ENCODE assay signal across 16 cellular contexts in the genomic region with DNA sequence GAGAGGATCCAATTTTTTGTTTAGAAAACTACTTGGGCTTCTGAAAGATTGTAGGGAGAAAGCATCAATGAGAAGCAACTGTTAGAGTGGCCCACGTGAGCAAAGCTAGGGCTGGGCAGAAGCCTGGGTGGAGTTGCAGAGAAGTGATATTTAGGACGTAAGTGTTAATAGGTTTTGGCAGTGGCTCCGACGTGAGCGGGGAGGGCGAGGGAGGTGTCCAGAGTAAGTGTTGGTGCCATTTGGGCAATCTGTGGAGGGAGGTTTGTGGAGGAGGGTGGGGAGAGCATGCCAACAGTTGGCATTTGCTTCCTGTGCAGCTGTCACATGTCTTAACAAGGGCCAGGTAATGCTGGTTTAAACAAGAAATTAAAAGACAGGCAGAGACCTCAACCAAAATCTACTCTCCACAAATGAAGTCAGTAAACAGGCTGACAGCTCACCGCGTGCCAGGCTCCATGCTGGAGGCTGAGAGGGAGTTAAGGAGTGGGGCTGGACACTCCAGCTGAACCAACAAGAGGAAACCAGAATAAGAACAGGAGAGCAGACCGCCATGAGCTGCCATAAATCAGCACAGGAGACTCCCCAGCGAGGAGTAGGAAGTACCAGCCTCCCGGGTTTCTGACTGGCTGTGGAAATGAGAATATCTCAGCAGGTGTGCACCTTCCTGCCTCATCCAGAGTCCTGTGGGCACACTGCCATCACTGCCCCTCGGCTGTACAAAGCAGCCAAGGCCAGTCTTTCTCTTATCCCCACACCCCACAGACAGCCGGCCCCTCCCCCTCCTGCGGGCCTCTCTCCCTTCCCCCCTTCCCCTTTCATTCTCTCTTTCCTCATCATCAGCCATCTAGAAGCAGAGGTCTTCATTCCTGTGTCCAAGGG.
DNase-seq lines count a peak whose midpoint lies in the region; ATAC-seq lines count a peak whose summit lies in the region.
"Had no signal": no experiment of that assay in that cellular context is flagged by ENCODE, and none has a peak within 500 bp of the region (broad histone marks: within the 10 kb centered on the region; RNA-seq: fewer than 3 reads in every experiment).

No MANE protein-coding gene starts in this region.

- DNase-seq in KBM-7 (peak; percentile 25), NCI-H1417 treated with DMSO at 0.1 percent for 48 hours (lab: John Stamatoyannopoulos, UW) (peak; percentile 45), RPMI8226 (peak; percentile 29), myocyte (ENCODE audit: low read depth) (peak; percentile 69), NCI-H2107 (lab: John Stamatoyannopoulos, UW) (no peak)
- DNase-seq: activated CD4-positive, alpha-beta T cell treated with anti-CD3 and anti-CD28 coated beads, Interleukin-2, amount 50 U/mL, for 4 hours; activated naive CD8-positive, alpha-beta T cell treated with anti-CD3 and anti-CD28 coated beads, Interleukin-2, amount 50 U/mL, for 24 hours; MM.1S; NCI-H226; Peyer's patch; right lobe of liver; stimulated activated CD4-positive, alpha-beta T cell treated with anti-CD3 and anti-CD28 coated beads, Interleukin-4, amount 100 ng/mL, for 1 hour; tibial artery had no signal

- ATAC-seq in HG03135 (IDR thresholded peaks at IDR 0.05; ENCODE audit: unreplicated experiment): no peak
- ATAC-seq in HG02571 (IDR thresholded peaks at IDR 0.05; ENCODE audit: unreplicated experiment): no peak
- no peak for ATAC-seq in HG03571 (IDR thresholded peaks at IDR 0.05; ENCODE audit: unreplicated experiment)
- ATAC-seq: activated naive CD8-positive, alpha-beta T cell treated with anti-CD3 and anti-CD28 coated beads, Interleukin-2, amount 50 U/mL, for 24 hours had no signal

- in situ Hi-C loops in KBM-7 (cut with MboI; ENCODE audit: low pct_unique_long_range_greater_than_20kb, low sequenced_read_pairs): no loop called here
